22 cellular contexts compared by ENCODE assay signal in genomic region chr2:230403746-230404145, GRCh38.
"Had no signal": no experiment of that assay in that cellular context is flagged by ENCODE, and none has a peak within 500 bp of the region (broad histone marks: within the 10 kb centered on the region; RNA-seq: fewer than 3 reads in every experiment).

No MANE protein-coding gene starts in this region.

- H3K9me3 Mint-ChIP-seq: mesothelial cell of epicardium; natural killer cell; nephron progenitor cell; neural progenitor cell; stimulated activated naive B cell treated with anti-CD40 and anti-IgM and Interleukin-4, amounts not matched to agents 10 μg/mL and 1 μg/mL and 100 μg/mL, for 72 hours; stimulated activated naive CD8-positive, alpha-beta T cell treated with anti-CD3 and anti-CD28 coated beads, Interleukin-15, Interleukin-2, amounts not matched to agents 100 ng/mL and 50 ng/mL, for 24 hours; type B pancreatic cell had no signal

- H3K36me3 Mint-ChIP-seq: mesothelial cell of epicardium, neural progenitor cell, type B pancreatic cell had no signal

- H3K27ac Mint-ChIP-seq: mesothelial cell of epicardium; natural killer cell; nephron progenitor cell; neural progenitor cell; progenitor cell of endocrine pancreas; stimulated activated naive CD8-positive, alpha-beta T cell treated with anti-CD3 and anti-CD28 coated beads, Interleukin-15, Interleukin-2, amounts not matched to agents 100 ng/mL and 50 ng/mL, for 24 hours; type B pancreatic cell had no signal

- H3K4me1 Mint-ChIP-seq: mesothelial cell of epicardium, nephron progenitor cell, neural progenitor cell had no signal

- DNase-seq: hypothalamus; islet precursor cell; left ventricle myocardium inferior; mesendoderm; naive B cell; natural killer cell; nephron progenitor cell; occipital lobe; ovary; right lobe of liver; stimulated activated CD4-positive, alpha-beta T cell treated with anti-CD3 and anti-CD28 coated beads, Interleukin-1b, Interleukin-23, amount 100 ng/mL, for 48 hours; stimulated activated CD4-positive, alpha-beta T cell treated with anti-CD3 and anti-CD28 coated beads, Interleukin-2, amount 100 ng/mL, for 48 hours; stimulated activated CD4-positive, alpha-beta T cell treated with anti-CD3 and anti-CD28 coated beads, Interleukin-4, amount 100 ng/mL, for 4 hours; stimulated activated CD8-positive, alpha-beta memory T cell treated with anti-CD3 and anti-CD28 coated beads, Interleukin-4, amount 100 ng/mL, for 48 hours; stimulated activated naive B cell treated with anti-CD40 and anti-IgM and Interleukin-4, amounts not matched to agents 10 μg/mL and 1 μg/mL and 100 μg/mL, for 72 hours; substantia nigra; uterus had no signal

- ATAC-seq: natural killer cell; right lobe of liver; stimulated activated naive B cell treated with anti-CD40 and anti-IgM and Interleukin-4, amounts not matched to agents 10 μg/mL and 1 μg/mL and 100 μg/mL, for 72 hours had no signal

- H3K4me3 Mint-ChIP-seq: mesothelial cell of epicardium; naive B cell; natural killer cell; nephron progenitor cell; neural progenitor cell; stimulated activated naive B cell treated with anti-CD40 and anti-IgM and Interleukin-4, amounts not matched to agents 10 μg/mL and 1 μg/mL and 100 μg/mL, for 72 hours; stimulated activated naive CD8-positive, alpha-beta T cell treated with anti-CD3 and anti-CD28 coated beads, Interleukin-15, Interleukin-2, amounts not matched to agents 100 ng/mL and 50 ng/mL, for 24 hours; type B pancreatic cell had no signal

- H3K27me3 Mint-ChIP-seq: naive B cell; stimulated activated naive B cell treated with anti-CD40 and anti-IgM and Interleukin-4, amounts not matched to agents 10 μg/mL and 1 μg/mL and 100 μg/mL, for 72 hours; stimulated activated naive CD8-positive, alpha-beta T cell treated with anti-CD3 and anti-CD28 coated beads, Interleukin-15, Interleukin-2, amounts not matched to agents 100 ng/mL and 50 ng/mL, for 24 hours had no signal
